In genomic region chr1:183979437-183979836, GRCh38 we compare ENCODE assay signal across 35 cellular contexts.
"Had no signal": no experiment of that assay in that cellular context is flagged by ENCODE, and none has a peak within 500 bp of the region (broad histone marks: within the 10 kb centered on the region; RNA-seq: fewer than 3 reads in every experiment).

No MANE protein-coding gene starts in this region.

- H3K9me3 ChIP-seq: MG63 had no signal

- H3K36me3 ChIP-seq: MG63 had no signal

- DNase-seq: MG63, MM.1S, MV-4-11, NCI-H1048, NCI-H1092, NCI-H1092 treated with DMSO at 0.1 percent for 48 hours, NCI-H1105, NCI-H1105 treated with DMSO at 0.1 percent for 48 hours, NCI-H1417, NCI-H1417 treated with DMSO at 0.1 percent for 48 hours, NCI-H1436, NCI-H1436 treated with DMSO at 0.1 percent for 48 hours, NCI-H146, NCI-H1694, NCI-H1694 treated with DMSO at 0.1 percent for 48 hours, NCI-H187, NCI-H187 treated with DMSO at 0.1 percent for 48 hours, NCI-H1930, NCI-H2029, NCI-H2029 treated with DMSO at 0.1 percent for 48 hours, NCI-H2081, NCI-H2081 treated with DMSO at 0.1 percent for 48 hours, NCI-H2107, NCI-H2171, NCI-H2171 treated with DMSO at 0.1 percent for 48 hours, NCI-H2227 treated with DMSO at 0.1 percent for 48 hours, NCI-H226, NCI-H345, NCI-H446, NCI-H446 treated with DMSO at 0.1 percent for 48 hours, NCI-H510A, NCI-H510A treated with DMSO at 0.1 percent for 48 hours, NCI-H524, NCI-H524 treated with DMSO at 0.1 percent for 48 hours, NCI-H526 had no signal

- H3K4me3 ChIP-seq: MG63 had no signal
